ENCODE assay signal across 14 cellular contexts in genomic region chr14:105326568-105326867, GRCh38.
"Had no signal": no experiment of that assay in that cellular context is flagged by ENCODE, and none has a peak within 500 bp of the region (broad histone marks: within the 10 kb centered on the region; RNA-seq: fewer than 3 reads in every experiment).

No MANE protein-coding gene starts in this region.

- H3K9ac ChIP-seq: parathyroid adenoma had no signal

- H3K36me3 ChIP-seq: tibial artery, uterus had no signal

- H3K9me3 ChIP-seq: lower lobe of right lung, tibial artery, uterus had no signal

- DNase-seq: activated CD4-positive, alpha-beta memory T cell treated with anti-CD3 and anti-CD28 coated beads, Interleukin-2, amount 10 ng/mL, durations not matched to agents 7 days and 5 days; activated CD4-positive, alpha-beta T cell treated with anti-CD3 and anti-CD28 coated beads for 4 hours; activated effector memory CD4-positive, alpha-beta T cell treated with Interleukin-2 at 50 U/mL for 16 hours; activated naive CD4-positive, alpha-beta T cell treated with anti-CD3 and anti-CD28 coated beads, Interleukin-2, amount 50 U/mL, for 16 hours; activated T-cell treated with anti-CD3 and anti-CD28 coated beads, Interleukin-2, amount 50 U/mL, for 4 hours; kidney glomerular epithelial cell; lower lobe of right lung; stimulated activated CD4-positive, alpha-beta T cell treated with anti-CD3 and anti-CD28 coated beads, Interleukin-15, amount 100 ng/mL, for 24 hours; stimulated activated CD4-positive, alpha-beta T cell treated with anti-CD3 and anti-CD28 coated beads, Interleukin-4, amount 100 ng/mL, for 1 hour; stimulated activated naive B cell treated with anti-CD40 and anti-IgM and Interleukin-4, amounts not matched to agents 10 μg/mL and 1 μg/mL and 100 μg/mL, for 72 hours; T-helper 17 cell; tibial artery; uterus had no signal

- H2AFZ ChIP-seq: parathyroid adenoma had no signal

- ATAC-seq: activated T-cell treated with anti-CD3 and anti-CD28 coated beads, Interleukin-2, amount 50 U/mL, for 4 hours; lower lobe of right lung; stimulated activated naive B cell treated with anti-CD40 and anti-IgM and Interleukin-4, amounts not matched to agents 10 μg/mL and 1 μg/mL and 100 μg/mL, for 72 hours; T-helper 17 cell had no signal

- H3K27ac ChIP-seq: lower lobe of right lung, parathyroid adenoma, tibial artery, uterus had no signal

- H3K4me3 ChIP-seq: lower lobe of right lung, tibial artery, uterus had no signal

- H3K27me3 ChIP-seq: tibial artery, uterus had no signal
